Comparison of ENCODE assay signal across 21 cellular contexts in the genomic region with DNA sequence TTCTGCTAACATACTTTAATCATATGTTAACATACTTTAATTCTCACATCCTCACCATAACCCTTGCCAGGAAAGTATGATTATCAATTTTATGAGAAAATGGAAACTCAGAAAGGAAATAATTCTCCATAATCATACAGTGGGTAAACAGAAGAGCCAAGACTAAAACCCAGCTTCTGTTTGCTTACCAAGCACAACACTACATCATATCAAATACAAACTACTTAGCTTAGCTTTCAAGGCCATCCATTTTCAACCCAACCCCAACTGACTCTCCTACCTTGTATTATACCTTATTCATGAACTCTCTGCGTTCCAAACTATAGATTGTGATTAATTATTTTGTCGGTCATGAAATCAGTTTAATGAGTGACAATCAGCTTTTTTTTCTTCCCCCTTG. TPM values are rescaled to one million over a fixed set of nuclear protein-coding genes. Genes with fewer than 3 reads are reported as not detected.
A peak's percentile ranks its signal among the peaks of the same experiment; 100 is the strongest.
DNase-seq lines count a peak whose midpoint lies in the region; ATAC-seq and TF ChIP-seq lines count a peak whose summit lies in the region.
"Had no signal": no experiment of that assay in that cellular context is flagged by ENCODE, and none has a peak within 500 bp of the region (broad histone marks: within the 10 kb centered on the region; RNA-seq: fewer than 3 reads in every experiment).

No MANE protein-coding gene starts in this region.

- intact Hi-C loops in CD4-positive, alpha-beta T cell (cut with DNase I, micrococcal nuclease): no loop called here
- intact Hi-C loops in left cardiac atrium (cut with DNase I): no loop called here

- POLR2A ChIA-PET in CD4-positive, alpha-beta T cell (lab: Charles Lee): interaction anchor here (1.2 to 1.8 kb wide), 3 partner anchors 9 to 14 kb away, joined by 3 to 13 read pairs (median 6); a partner anchor contains a TSS
- POLR2A ChIA-PET in SK-N-SH (lab: Yijun Ruan, JAX): no interaction called here

- TF ChIP-seq RAD21 in SK-N-SH (IDR thresholded peaks at IDR 0.05; ENCODE audit: low read length): no peak

- no peak for TF ChIP-seq EP300 in SK-N-SH (IDR thresholded peaks at IDR 0.05; ENCODE audit: borderline replicate concordance in 1 of 2, low read depth in 1 of 2, low read length in 1 of 2)

- ATAC-seq in CD4-positive, alpha-beta T cell (ENCODE audit: poor library complexity): no peak
- ATAC-seq in T-helper 17 cell (no peak), memory B cell (ENCODE audit: low read depth) (no peak), left cardiac atrium (no peak)
- ATAC-seq: HCT116 had no signal

- no peaks in the 10 kb centered on the region for H3K9me2 ChIP-seq in SK-N-SH

- no peaks in the 10 kb centered on the region for H3K9me3 Mint-ChIP-seq in CD4-positive, alpha-beta T cell
- no peaks in the 10 kb centered on the region for H3K9me3 Mint-ChIP-seq in memory B cell

- DNase-seq in CD4-positive, alpha-beta T cell: no peak
- DNase-seq in T-helper 17 cell (no peak), memory B cell (ENCODE audit: low spot score in 2 of 2) (no peak), SK-N-SH (no peak), left cardiac atrium (no peak), NCI-H1105 (lab: John Stamatoyannopoulos, UW) (no peak)
- DNase-seq: ACHN, C1 segment of cervical spinal cord, DMS 273 treated with DMSO at 0.1 percent for 48 hours, GF-D8, GM23248, IMR-90, Karpas-422, MG63, NCI-H1092, NCI-H1694, NCI-H2227 treated with DMSO at 0.1 percent for 48 hours, NCI-H524, PC-9 had no signal

- H3K4me2 ChIP-seq in SK-N-SH: no peak overlapping the region
- H3K4me2 ChIP-seq: PC-9 had no signal

- peaks cover 90% of the 10 kb centered on the region for H3K4me1 Mint-ChIP-seq in CD4-positive, alpha-beta T cell (ENCODE audit: low read depth)
- peaks cover 68% of the 10 kb centered on the region for H3K4me1 Mint-ChIP-seq in T-helper 17 cell
- peaks cover 46% of the 10 kb centered on the region for H3K4me1 Mint-ChIP-seq in memory B cell

- peaks cover 0 to 3% of the 10 kb centered on the region in 2 experiments for H3K36me3 ChIP-seq in SK-N-SH (replicated peaks in 1 of 2; ENCODE audit: control insufficient read depth in 1 of 2, insufficient read depth in 2 of 2, low read length in 1 of 2)

- H3K27me3 ChIP-seq in CD4-positive, alpha-beta T cell (ENCODE audit: control insufficient read depth, insufficient read depth, low read length): no peaks in the 10 kb centered on the region
- H3K27me3 ChIP-seq in SK-N-SH (ENCODE audit: insufficient read depth): no peaks in the 10 kb centered on the region
- H3K27me3 ChIP-seq: MG63 had no signal

- 96% methylated on average over 2 of the region's 2 CpGs for WGBS in SK-N-SH (ENCODE audit: low lambda C conversion rate)

- H4K20me1 ChIP-seq in SK-N-SH (ENCODE audit: insufficient read depth): peaks cover 99% of the 10 kb centered on the region

- H3K27ac ChIP-seq in 22Rv1 (peak overlapping the region; percentile 0; the same call in 1 of the 2 replicates), SK-N-SH (ENCODE audit: low read depth in 2 of 2, low read length in 1 of 2) (no peak overlapping the region)
- H3K27ac ChIP-seq in CD4-positive, alpha-beta T cell (ENCODE audit: low read depth, low read length): no peak overlapping the region
- H3K27ac ChIP-seq: PC-9 had no signal

- H3K36me3 Mint-ChIP-seq in CD4-positive, alpha-beta T cell (ENCODE audit: low read depth): peaks cover 23% of the 10 kb centered on the region
- peaks cover 17% of the 10 kb centered on the region for H3K36me3 Mint-ChIP-seq in T-helper 17 cell (ENCODE audit: low read depth)
- H3K36me3 Mint-ChIP-seq in memory B cell: peaks cover 18% of the 10 kb centered on the region

- H2AFZ ChIP-seq in SK-N-SH (ENCODE audit: low read depth): no peak overlapping the region
- H2AFZ ChIP-seq: GM23248, PC-9 had no signal

- H3K4me3 Mint-ChIP-seq in CD4-positive, alpha-beta T cell: no peak overlapping the region
- H3K4me3 Mint-ChIP-seq in T-helper 17 cell (no peak overlapping the region), memory B cell (no peak overlapping the region)

- H3K79me2 ChIP-seq in SK-N-SH (ENCODE audit: insufficient read depth): peaks cover 100% of the 10 kb centered on the region

- no peaks in the 10 kb centered on the region for H3K9me3 ChIP-seq in CD4-positive, alpha-beta T cell (ENCODE audit: control insufficient read depth, low read length)
- no peaks in the 10 kb centered on the region for H3K9me3 ChIP-seq in T-helper 17 cell (ENCODE audit: control insufficient read depth, low read length, poor library complexity, severe bottlenecking)
- no peaks in the 10 kb centered on the region for H3K9me3 ChIP-seq in SK-N-SH
- H3K9me3 ChIP-seq: MG63 had no signal

- TF ChIP-seq CTCF in 22Rv1 (IDR thresholded peaks at IDR 0.05) (no peak), SK-N-SH (IDR thresholded peaks at IDR 0.05) (no peak)
- no peak for TF ChIP-seq CTCF in CD4-positive, alpha-beta T cell (IDR thresholded peaks at IDR 0.05)

- peaks cover 0 to 13% of the 10 kb centered on the region in 2 experiments; a peak in 1 of 4 replicates for H3K4me1 ChIP-seq in SK-N-SH (ENCODE audit: control insufficient read depth in 1 of 2, insufficient read depth in 2 of 2, low read depth in 1 of 2, low read length in 1 of 2)

- H3K4me3 ChIP-seq in SK-N-SH (ENCODE audit: low read depth in 2 of 2, low read length in 1 of 2): no peak overlapping the region
- H3K4me3 ChIP-seq: GM23248, MG63, PC-9 had no signal

- H3F3A ChIP-seq in SK-N-SH (replicated peaks; ENCODE audit: insufficient read depth): no peaks in the 10 kb centered on the region

- H3K27ac Mint-ChIP-seq in CD4-positive, alpha-beta T cell: peak overlapping the region; percentile 15
- H3K27ac Mint-ChIP-seq in T-helper 17 cell (peak overlapping the region; percentile 29), memory B cell (peak overlapping the region; percentile 33)

- CTCF ChIA-PET in CD4-positive, alpha-beta T cell (lab: Charles Lee): interaction anchor here (1.1 kb wide), 1 partner anchor 121 kb away, joined by 3 read pairs; no protein-coding TSS in a partner anchor
- CTCF ChIA-PET in SK-N-SH (lab: Yijun Ruan, JAX): interaction anchor here (0.6 kb wide), 1 partner anchor 19 kb away, joined by 3 read pairs; no protein-coding TSS in a partner anchor

- no peak overlapping the region for H3K9ac ChIP-seq in SK-N-SH
- H3K9ac ChIP-seq: GM23248 had no signal

- H3K27me3 Mint-ChIP-seq in CD4-positive, alpha-beta T cell: no peaks in the 10 kb centered on the region
- no peaks in the 10 kb centered on the region for H3K27me3 Mint-ChIP-seq in T-helper 17 cell
- H3K27me3 Mint-ChIP-seq in memory B cell: no peaks in the 10 kb centered on the region

TF ChIP-seq in SK-N-SH, 30 proteins besides CTCF, POLR2A, EP300 and RAD21:
- TF ChIP-seq, protein P1, sequence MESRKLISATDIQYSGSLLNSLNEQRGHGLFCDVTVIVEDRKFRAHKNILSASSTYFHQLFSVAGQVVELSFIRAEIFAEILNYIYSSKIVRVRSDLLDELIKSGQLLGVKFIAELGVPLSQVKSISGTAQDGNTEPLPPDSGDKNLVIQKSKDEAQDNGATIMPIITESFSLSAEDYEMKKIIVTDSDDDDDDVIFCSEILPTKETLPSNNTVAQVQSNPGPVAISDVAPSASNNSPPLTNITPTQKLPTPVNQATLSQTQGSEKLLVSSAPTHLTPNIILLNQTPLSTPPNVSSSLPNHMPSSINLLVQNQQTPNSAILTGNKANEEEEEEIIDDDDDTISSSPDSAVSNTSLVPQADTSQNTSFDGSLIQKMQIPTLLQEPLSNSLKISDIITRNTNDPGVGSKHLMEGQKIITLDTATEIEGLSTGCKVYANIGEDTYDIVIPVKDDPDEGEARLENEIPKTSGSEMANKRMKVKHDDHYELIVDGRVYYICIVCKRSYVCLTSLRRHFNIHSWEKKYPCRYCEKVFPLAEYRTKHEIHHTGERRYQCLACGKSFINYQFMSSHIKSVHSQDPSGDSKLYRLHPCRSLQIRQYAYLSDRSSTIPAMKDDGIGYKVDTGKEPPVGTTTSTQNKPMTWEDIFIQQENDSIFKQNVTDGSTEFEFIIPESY (IDR thresholded peaks at IDR 0.05; ENCODE audit: borderline replicate concordance, low read depth): no peak
- no peak for TF ChIP-seq GABPA (IDR thresholded peaks at IDR 0.05; ENCODE audit: low read depth)
- TF ChIP-seq EZH2phosphoT487 (IDR thresholded peaks at IDR 0.05; ENCODE audit: borderline replicate concordance, low read depth): no peak
- no peak for TF ChIP-seq RXRA (IDR thresholded peaks at IDR 0.05; ENCODE audit: borderline replicate concordance, low read depth)
- TF ChIP-seq RFX5 (IDR thresholded peaks at IDR 0.05; ENCODE audit: low read length): no peak
- TF ChIP-seq RCOR1 (IDR thresholded peaks at IDR 0.05; ENCODE audit: low read length): no peak
- TF ChIP-seq, protein P2, sequence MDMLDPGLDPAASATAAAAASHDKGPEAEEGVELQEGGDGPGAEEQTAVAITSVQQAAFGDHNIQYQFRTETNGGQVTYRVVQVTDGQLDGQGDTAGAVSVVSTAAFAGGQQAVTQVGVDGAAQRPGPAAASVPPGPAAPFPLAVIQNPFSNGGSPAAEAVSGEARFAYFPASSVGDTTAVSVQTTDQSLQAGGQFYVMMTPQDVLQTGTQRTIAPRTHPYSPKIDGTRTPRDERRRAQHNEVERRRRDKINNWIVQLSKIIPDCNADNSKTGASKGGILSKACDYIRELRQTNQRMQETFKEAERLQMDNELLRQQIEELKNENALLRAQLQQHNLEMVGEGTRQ (IDR thresholded peaks at IDR 0.05; ENCODE audit: borderline replicate concordance, low read depth, low read length): no peak
- TF ChIP-seq, protein P3, sequence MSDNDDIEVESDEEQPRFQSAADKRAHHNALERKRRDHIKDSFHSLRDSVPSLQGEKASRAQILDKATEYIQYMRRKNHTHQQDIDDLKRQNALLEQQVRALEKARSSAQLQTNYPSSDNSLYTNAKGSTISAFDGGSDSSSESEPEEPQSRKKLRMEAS (IDR thresholded peaks at IDR 0.05; ENCODE audit: low read depth): no peak

RNA-seq across cellular contexts. Expression of a gene that starts 9.0 kb away (rescaled TPM):
- 10 to 100 TPM; 30.9 to 34.0 TPM for total RNA-seq in CD4-positive, alpha-beta T cell
- 10 to 100 TPM; 40.0 to 40.8 TPM for total RNA-seq in T-helper 17 cell
- 5.1 and 7.1 TPM in 2 replicates for polyA plus RNA-seq in SK-N-SH (2012; rRNA removed)
- 6.7 and 7.7 TPM in 2 replicates for polyA plus RNA-seq in SK-N-SH (2012; cell fraction: cytosol; rRNA removed)
- 5.3 and 9.7 TPM in 2 replicates for polyA plus RNA-seq in SK-N-SH (2012; cell fraction: nucleus; rRNA removed)
- 10 to 100 TPM; 42.3 to 42.6 TPM for total RNA-seq in left cardiac atrium
